Comparison of ENCODE assay signal across 2 cellular contexts in genomic region chr12:122874081-122874480, GRCh38.
TF ChIP-seq lines count a peak whose summit lies in the region.

No MANE protein-coding gene starts in this region.

TF ChIP-seq in K562, 482 proteins besides CTCF, POLR2A, EP300 and RAD21:
- TF ChIP-seq TEAD4 (IDR thresholded peaks at IDR 0.05; ENCODE audit: low read length) (no peak), TEAD4 (CRISPR knock-in tag; IDR thresholded peaks at IDR 0.05; ENCODE audit: borderline replicate concordance) (0 out of 2 replicates have a peak, but pooled peaks have one; percentile 59), CEBPG (CRISPR knock-in tag; IDR thresholded peaks at IDR 0.05) (0 out of 2 replicates have a peak, but pooled peaks have one; percentile 35), CEBPG (tag; conservative IDR thresholded peaks at IDR 0.05 in 1 of 2, IDR thresholded peaks at IDR 0.05 in 1 of 2) (no peak), ZBTB33 (CRISPR knock-in tag; IDR thresholded peaks at IDR 0.05) (peak; percentile 100), TEAD1 (CRISPR knock-in tag; IDR thresholded peaks at IDR 0.05) (peak in 1 of 2 experiments; percentile 71; a peak in 1 of 4 replicates), HNRNPLL (IDR thresholded peaks at IDR 0.05; ENCODE audit: low read depth, low read length, poor library complexity, severe bottlenecking) (no peak), ILK (tag; IDR thresholded peaks at IDR 0.05; ENCODE audit: borderline replicate concordance, low read depth) (no peak)

TF ChIP-seq in GM12891, 5 proteins besides CTCF, POLR2A, EP300 and RAD21:
- TF ChIP-seq SPI1 (IDR thresholded peaks at IDR 0.05; ENCODE audit: low read depth, low read length) (no peak), POLR2AphosphoS5 (IDR thresholded peaks at IDR 0.05; ENCODE audit: low read depth, low read length) (no peak), POU2F2 (IDR thresholded peaks at IDR 0.05; ENCODE audit: low read depth, low read length) (no peak)
